ENCODE assay signal across 22 cellular contexts in genomic region chr9:126226991-126227937, GRCh38.
"Had no signal": no experiment of that assay in that cellular context is flagged by ENCODE, and none has a peak within 500 bp of the region (broad histone marks: within the 10 kb centered on the region; RNA-seq: fewer than 3 reads in every experiment).

No MANE protein-coding gene starts in this region.

- DNase-seq: activated CD4-positive, alpha-beta T cell treated with anti-CD3 and anti-CD28 coated beads, Interleukin-2, amount 10 ng/mL, durations not matched to agents 7 days and 5 days; activated CD4-positive, CD25-positive, alpha-beta regulatory T cell treated with anti-CD3 and anti-CD28 coated beads, Interleukin-2, amount 50 U/mL, for 72 hours; activated CD8-positive, alpha-beta T cell treated with anti-CD3 and anti-CD28 coated beads, Interleukin-2, amount 10 ng/mL, durations not matched to agents 7 days and 5 days; activated T-cell treated with anti-CD3 and anti-CD28 coated beads, Interleukin-2, amount 50 U/mL, for 24 hours; adrenal gland; brain microvascular endothelial cell; effector memory CD4-positive, alpha-beta T cell; left lung; midbrain; sigmoid colon; stimulated activated CD4-positive, alpha-beta T cell treated with anti-CD3 and anti-CD28 coated beads, Interleukin-15, amount 100 ng/mL, for 24 hours; stomach; testis; trophoblast cell; uterus; WERI-Rb-1 had no signal

- H3K27ac ChIP-seq: adrenal gland, ascending aorta, brain microvascular endothelial cell, left lung, sigmoid colon, stomach, testis, uterus, WERI-Rb-1 had no signal

- H3K36me3 ChIP-seq: adrenal gland, ascending aorta, brain microvascular endothelial cell, left lung, sigmoid colon, stomach, uterus, WERI-Rb-1 had no signal

- H3K4me3 ChIP-seq: adrenal gland, ascending aorta, left lung, lung, sigmoid colon, smooth muscle cell, stomach, testis, uterus had no signal

- H3K4me1 ChIP-seq: adrenal gland, ascending aorta, left lung, uterus had no signal

- H3K4me2 ChIP-seq: smooth muscle cell had no signal

- H3K9me3 ChIP-seq: adrenal gland, ascending aorta, left lung, sigmoid colon, testis, uterus had no signal

- ATAC-seq: activated CD8-positive, alpha-beta T cell treated with anti-CD3 and anti-CD28 coated beads, Interleukin-2, amount 10 ng/mL, durations not matched to agents 7 days and 5 days; activated T-helper 17 cell treated with anti-CD3 and anti-CD28 coated beads, Interleukin-2, amount 50 U/mL, for 72 hours; left lung; natural killer cell treated with Interleukin-12 subunit alpha and Interleukin-12 subunit beta and Interleukin-15 and Interleukin-18, amount 100 ng/mL, for 72 hours; stimulated activated memory B cell treated with anti-CD40 and anti-IgM and Interleukin-4, amounts not matched to agents 10 μg/mL and 1 μg/mL and 100 μg/mL, for 72 hours had no signal

- H3K27me3 ChIP-seq: ascending aorta, testis had no signal
